Comparison of ENCODE assay signal across 1 cellular context in genomic region chr1:204446413-204447111, GRCh38.
TF ChIP-seq lines count a peak whose summit lies in the region.

No MANE protein-coding gene starts in this region.

TF ChIP-seq in HEK293, 187 proteins besides CTCF, POLR2A, EP300 and RAD21 (continued from another document and continues in another):
- TF ChIP-seq ZNF513 (tag by site-specific recombination; IDR thresholded peaks at IDR 0.05) (no peak), ZNF548 (tag by site-specific recombination; IDR thresholded peaks at IDR 0.05) (no peak), GLIS2 (tag by site-specific recombination; IDR thresholded peaks at IDR 0.05) (no peak), ZFP3 (tag by site-specific recombination; IDR thresholded peaks at IDR 0.05; ENCODE audit: low read depth) (no peak), ZNF580 (tag by site-specific recombination; IDR thresholded peaks at IDR 0.05) (no peak), ZNF280D (tag by site-specific recombination; IDR thresholded peaks at IDR 0.05) (no peak), KLF7 (tag by site-specific recombination; IDR thresholded peaks at IDR 0.05; ENCODE audit: borderline replicate concordance) (no peak), SCRT1 (tag by site-specific recombination; IDR thresholded peaks at IDR 0.05; ENCODE audit: borderline replicate concordance) (no peak), ZNF423 (tag by site-specific recombination; IDR thresholded peaks at IDR 0.05) (no peak), SETDB1 (IDR thresholded peaks at IDR 0.05; ENCODE audit: insufficient read length, low read length) (no peak), GLIS1 (tag by site-specific recombination; IDR thresholded peaks at IDR 0.05) (peak; percentile 71), ZSCAN30 (tag by site-specific recombination; IDR thresholded peaks at IDR 0.05) (no peak), BCL11B (tag by site-specific recombination; IDR thresholded peaks at IDR 0.05; ENCODE audit: low read depth) (no peak), ZNF354C (tag by site-specific recombination; IDR thresholded peaks at IDR 0.05; ENCODE audit: borderline replicate concordance, low read depth) (no peak), ZNF48 (tag by site-specific recombination; IDR thresholded peaks at IDR 0.05) (no peak), ZNF292 (tag by site-specific recombination; IDR thresholded peaks at IDR 0.05; ENCODE audit: borderline replicate concordance, low read depth) (no peak), SP2 (tag by site-specific recombination; IDR thresholded peaks at IDR 0.05) (no peak), ZNF571 (tag by site-specific recombination; IDR thresholded peaks at IDR 0.05) (no peak), KLF10 (tag by site-specific recombination; IDR thresholded peaks at IDR 0.05) (0 out of 2 replicates have a peak, but pooled peaks have one; percentile 14), ZNF530 (tag by site-specific recombination; IDR thresholded peaks at IDR 0.05; ENCODE audit: low read depth) (no peak), ZFP37 (tag by site-specific recombination; IDR thresholded peaks at IDR 0.05) (no peak), ZNF223 (tag by site-specific recombination; IDR thresholded peaks at IDR 0.05) (no peak), ZNF473 (tag by site-specific recombination; IDR thresholded peaks at IDR 0.05) (no peak), ZNF704 (tag by site-specific recombination; IDR thresholded peaks at IDR 0.05) (no peak), GLI4 (tag by site-specific recombination; IDR thresholded peaks at IDR 0.05) (no peak), ZNF701 (tag by site-specific recombination; IDR thresholded peaks at IDR 0.05) (no peak), ZNF654 (tag by site-specific recombination; IDR thresholded peaks at IDR 0.05; ENCODE audit: low read depth) (peak; percentile 22; the same call in 1 of the 2 replicates), ZNF623 (tag by site-specific recombination; IDR thresholded peaks at IDR 0.05) (no peak), ZNF558 (tag by site-specific recombination; IDR thresholded peaks at IDR 0.05) (no peak), MYNN (tag by site-specific recombination; IDR thresholded peaks at IDR 0.05; ENCODE audit: borderline replicate concordance) (no peak), ZNF658 (tag by site-specific recombination; IDR thresholded peaks at IDR 0.05) (no peak), ZNF426 (tag by site-specific recombination; IDR thresholded peaks at IDR 0.05) (no peak), GFI1B (tag by site-specific recombination; IDR thresholded peaks at IDR 0.05) (no peak), ZNF585B (tag by site-specific recombination; IDR thresholded peaks at IDR 0.05) (no peak), ZNF132 (tag by site-specific recombination; IDR thresholded peaks at IDR 0.05; ENCODE audit: borderline replicate concordance) (no peak), ZNF114 (tag by site-specific recombination; IDR thresholded peaks at IDR 0.05) (no peak), REST (tag by site-specific recombination; IDR thresholded peaks at IDR 0.05) (no peak), ZNF843 (tag by site-specific recombination; IDR thresholded peaks at IDR 0.05) (no peak), ZNF670 (tag by site-specific recombination; IDR thresholded peaks at IDR 0.05; ENCODE audit: low read depth) (no peak), ZNF211 (tag by site-specific recombination; IDR thresholded peaks at IDR 0.05; ENCODE audit: low read depth) (no peak), KLF9 (tag by site-specific recombination; IDR thresholded peaks at IDR 0.05; ENCODE audit: low read depth) (no peak), ZNF324 (tag by site-specific recombination; IDR thresholded peaks at IDR 0.05) (no peak), HIC1 (tag by site-specific recombination; IDR thresholded peaks at IDR 0.05) (no peak), ZNF335 (tag by site-specific recombination; conservative IDR thresholded peaks at IDR 0.05) (peak; percentile 56), ZNF610 (tag by site-specific recombination; IDR thresholded peaks at IDR 0.05; ENCODE audit: borderline replicate concordance) (no peak), ZFHX2 (tag by site-specific recombination; conservative IDR thresholded peaks at IDR 0.05) (no peak), ZSCAN16 (tag by site-specific recombination; IDR thresholded peaks at IDR 0.05) (no peak)
- TF ChIP-seq, protein P1, sequence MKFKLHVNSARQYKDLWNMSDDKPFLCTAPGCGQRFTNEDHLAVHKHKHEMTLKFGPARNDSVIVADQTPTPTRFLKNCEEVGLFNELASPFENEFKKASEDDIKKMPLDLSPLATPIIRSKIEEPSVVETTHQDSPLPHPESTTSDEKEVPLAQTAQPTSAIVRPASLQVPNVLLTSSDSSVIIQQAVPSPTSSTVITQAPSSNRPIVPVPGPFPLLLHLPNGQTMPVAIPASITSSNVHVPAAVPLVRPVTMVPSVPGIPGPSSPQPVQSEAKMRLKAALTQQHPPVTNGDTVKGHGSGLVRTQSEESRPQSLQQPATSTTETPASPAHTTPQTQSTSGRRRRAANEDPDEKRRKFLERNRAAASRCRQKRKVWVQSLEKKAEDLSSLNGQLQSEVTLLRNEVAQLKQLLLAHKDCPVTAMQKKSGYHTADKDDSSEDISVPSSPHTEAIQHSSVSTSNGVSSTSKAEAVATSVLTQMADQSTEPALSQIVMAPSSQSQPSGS (tag by site-specific recombination; IDR thresholded peaks at IDR 0.05; ENCODE audit: low read depth), result no peak
- TF ChIP-seq, protein P2, sequence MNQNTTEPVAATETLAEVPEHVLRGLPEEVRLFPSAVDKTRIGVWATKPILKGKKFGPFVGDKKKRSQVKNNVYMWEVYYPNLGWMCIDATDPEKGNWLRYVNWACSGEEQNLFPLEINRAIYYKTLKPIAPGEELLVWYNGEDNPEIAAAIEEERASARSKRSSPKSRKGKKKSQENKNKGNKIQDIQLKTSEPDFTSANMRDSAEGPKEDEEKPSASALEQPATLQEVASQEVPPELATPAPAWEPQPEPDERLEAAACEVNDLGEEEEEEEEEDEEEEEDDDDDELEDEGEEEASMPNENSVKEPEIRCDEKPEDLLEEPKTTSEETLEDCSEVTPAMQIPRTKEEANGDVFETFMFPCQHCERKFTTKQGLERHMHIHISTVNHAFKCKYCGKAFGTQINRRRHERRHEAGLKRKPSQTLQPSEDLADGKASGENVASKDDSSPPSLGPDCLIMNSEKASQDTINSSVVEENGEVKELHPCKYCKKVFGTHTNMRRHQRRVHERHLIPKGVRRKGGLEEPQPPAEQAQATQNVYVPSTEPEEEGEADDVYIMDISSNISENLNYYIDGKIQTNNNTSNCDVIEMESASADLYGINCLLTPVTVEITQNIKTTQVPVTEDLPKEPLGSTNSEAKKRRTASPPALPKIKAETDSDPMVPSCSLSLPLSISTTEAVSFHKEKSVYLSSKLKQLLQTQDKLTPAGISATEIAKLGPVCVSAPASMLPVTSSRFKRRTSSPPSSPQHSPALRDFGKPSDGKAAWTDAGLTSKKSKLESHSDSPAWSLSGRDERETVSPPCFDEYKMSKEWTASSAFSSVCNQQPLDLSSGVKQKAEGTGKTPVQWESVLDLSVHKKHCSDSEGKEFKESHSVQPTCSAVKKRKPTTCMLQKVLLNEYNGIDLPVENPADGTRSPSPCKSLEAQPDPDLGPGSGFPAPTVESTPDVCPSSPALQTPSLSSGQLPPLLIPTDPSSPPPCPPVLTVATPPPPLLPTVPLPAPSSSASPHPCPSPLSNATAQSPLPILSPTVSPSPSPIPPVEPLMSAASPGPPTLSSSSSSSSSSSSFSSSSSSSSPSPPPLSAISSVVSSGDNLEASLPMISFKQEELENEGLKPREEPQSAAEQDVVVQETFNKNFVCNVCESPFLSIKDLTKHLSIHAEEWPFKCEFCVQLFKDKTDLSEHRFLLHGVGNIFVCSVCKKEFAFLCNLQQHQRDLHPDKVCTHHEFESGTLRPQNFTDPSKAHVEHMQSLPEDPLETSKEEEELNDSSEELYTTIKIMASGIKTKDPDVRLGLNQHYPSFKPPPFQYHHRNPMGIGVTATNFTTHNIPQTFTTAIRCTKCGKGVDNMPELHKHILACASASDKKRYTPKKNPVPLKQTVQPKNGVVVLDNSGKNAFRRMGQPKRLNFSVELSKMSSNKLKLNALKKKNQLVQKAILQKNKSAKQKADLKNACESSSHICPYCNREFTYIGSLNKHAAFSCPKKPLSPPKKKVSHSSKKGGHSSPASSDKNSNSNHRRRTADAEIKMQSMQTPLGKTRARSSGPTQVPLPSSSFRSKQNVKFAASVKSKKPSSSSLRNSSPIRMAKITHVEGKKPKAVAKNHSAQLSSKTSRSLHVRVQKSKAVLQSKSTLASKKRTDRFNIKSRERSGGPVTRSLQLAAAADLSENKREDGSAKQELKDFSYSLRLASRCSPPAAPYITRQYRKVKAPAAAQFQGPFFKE (tag by site-specific recombination; IDR thresholded peaks at IDR 0.05; ENCODE audit: borderline replicate concordance), result no peak
